33 cellular contexts compared by ENCODE assay signal in genomic region chr7:70340236-70340635, GRCh38.
"Had no signal": no experiment of that assay in that cellular context is flagged by ENCODE, and none has a peak within 500 bp of the region (broad histone marks: within the 10 kb centered on the region; RNA-seq: fewer than 3 reads in every experiment).

No MANE protein-coding gene starts in this region.

- H3K9me3 ChIP-seq: adrenal gland, ascending aorta, body of pancreas, breast epithelium had no signal

- FAIRE-seq: astrocyte, bronchial epithelial cell had no signal

- H3K27ac ChIP-seq: adrenal gland, ascending aorta, body of pancreas, brain microvascular endothelial cell, breast epithelium, cardiac muscle cell had no signal

- ATAC-seq: activated naive CD4-positive, alpha-beta T cell treated with anti-CD3 and anti-CD28 coated beads, Interleukin-2, amount 50 U/mL, for 72 hours; activated naive CD8-positive, alpha-beta T cell treated with anti-CD3 and anti-CD28 coated beads, Interleukin-2, amount 50 U/mL, for 24 hours; activated T-cell treated with anti-CD3 and anti-CD28 coated beads, Interleukin-2, amount 50 U/mL, for 4 hours; activated T-cell treated with anti-CD3 and anti-CD28 coated beads, Interleukin-2, amount 50 U/mL, for 72 hours; activated T-helper 17 cell treated with anti-CD3 and anti-CD28 coated beads, Interleukin-2, amount 50 U/mL, for 72 hours; body of pancreas had no signal

- H3K27me3 ChIP-seq: adrenal gland, ascending aorta, body of pancreas, brain microvascular endothelial cell, breast epithelium, cardiac muscle cell had no signal

- DNase-seq: activated effector memory CD4-positive, alpha-beta T cell treated with anti-CD3 and anti-CD28 coated beads, Interleukin-2, amount 50 U/mL, for 16 hours; activated effector memory CD4-positive, alpha-beta T cell treated with Interleukin-2 at 50 U/mL for 16 hours; activated gamma-delta T cell; activated gamma-delta T cell treated with Interleukin-2 at 50 U/mL for 16 hours; activated naive CD4-positive, alpha-beta T cell; activated naive CD4-positive, alpha-beta T cell treated with anti-CD3 and anti-CD28 coated beads for 36 hours; activated naive CD4-positive, alpha-beta T cell treated with anti-CD3 and anti-CD28 coated beads, Interleukin-2, amount 10 ng/mL, durations not matched to agents 7 days and 5 days; activated naive CD4-positive, alpha-beta T cell treated with anti-CD3 and anti-CD28 coated beads, Interleukin-2, amount 50 U/mL, for 16 hours; activated naive CD4-positive, alpha-beta T cell treated with Interleukin-2 at 50 U/mL for 16 hours; activated naive CD8-positive, alpha-beta T cell treated with anti-CD3 and anti-CD28 coated beads for 36 hours; activated naive CD8-positive, alpha-beta T cell treated with anti-CD3 and anti-CD28 coated beads, Interleukin-2, amount 10 ng/mL, durations not matched to agents 7 days and 5 days; activated naive CD8-positive, alpha-beta T cell treated with anti-CD3 and anti-CD28 coated beads, Interleukin-2, amount 50 U/mL, for 24 hours; activated T-cell treated with anti-CD3 and anti-CD28 coated beads, Interleukin-2, amount 50 U/mL, for 24 hours; activated T-cell treated with anti-CD3 and anti-CD28 coated beads, Interleukin-2, amount 50 U/mL, for 4 hours; activated T-cell treated with anti-CD3 and anti-CD28 coated beads, Interleukin-2, amount 50 U/mL, for 48 hours; activated T-cell treated with anti-CD3 and anti-CD28 coated beads, Interleukin-2, amount 50 U/mL, for 72 hours; adrenal gland; amniotic stem cell; amygdala; anterior cingulate cortex; aorta; body of pancreas; brain microvascular endothelial cell; caudate nucleus; central memory CD4-positive, alpha-beta T cell; cerebellar nuclear complex had no signal

- H3K4me1 ChIP-seq: adrenal gland, ascending aorta, body of pancreas, breast epithelium had no signal

- H3K36me3 ChIP-seq: adrenal gland, ascending aorta, brain microvascular endothelial cell, breast epithelium, cardiac muscle cell had no signal

- H3K4me3 ChIP-seq: adrenal gland, ascending aorta, body of pancreas, breast epithelium, cardiac muscle cell had no signal
